Comparison of ENCODE assay signal across 9 cellular contexts in genomic region chr1:198656500-198656932, GRCh38. TPM values are rescaled to one million over a fixed set of nuclear protein-coding genes. Genes with fewer than 3 reads are reported as not detected.
A peak's percentile ranks its signal among the peaks of the same experiment; 100 is the strongest.
DNase-seq lines count a peak whose midpoint lies in the region; ATAC-seq and TF ChIP-seq lines count a peak whose summit lies in the region.
"Had no signal": no experiment of that assay in that cellular context is flagged by ENCODE, and none has a peak within 500 bp of the region (broad histone marks: within the 10 kb centered on the region; RNA-seq: fewer than 3 reads in every experiment).

No MANE protein-coding gene starts in this region.

- no peak overlapping the region for H3K4me3 ChIP-seq in lower lobe of right lung

- peak; percentile 96 for DNase-seq in M059J (ENCODE audit: low read depth)
- peak; percentile 74 for DNase-seq in activated T-cell treated with anti-CD3 and anti-CD28 coated beads for 4 hours
- peak; percentile 64 for DNase-seq in lower lobe of right lung
- DNase-seq in stimulated activated naive CD8-positive, alpha-beta T cell treated with anti-CD3 and anti-CD28 coated beads, Interleukin-15, Interleukin-2, amounts not matched to agents 100 U/mL and 50 U/mL, for 24 hours, result peak; percentile 76
- no peak for DNase-seq in HPDE6-E6E7 (ENCODE audit: extremely low spot score)
- no peak for DNase-seq in GM20000 (ENCODE audit: low spot score)

- TF ChIP-seq CTCF in lower lobe of right lung (IDR thresholded peaks at IDR 0.05) (no peak), GM20000 (IDR thresholded peaks at IDR 0.05; ENCODE audit: extremely low read depth, missing control alignments) (no peak)

- peaks cover 18% of the 10 kb centered on the region for H3K4me1 ChIP-seq in lower lobe of right lung

- H3K36me3 ChIP-seq in lower lobe of right lung, result no peaks in the 10 kb centered on the region

- intact Hi-C loops in lower lobe of right lung (cut with DNase I), result no loop called here

- ATAC-seq in GM18907 (IDR thresholded peaks at IDR 0.05; ENCODE audit: unreplicated experiment) (peak; percentile 39), lower lobe of right lung (peak in 1 of 2 donors; percentile 68), HG03565 (IDR thresholded peaks at IDR 0.05; ENCODE audit: unreplicated experiment) (no peak)
- peak; percentile 70 for ATAC-seq in stimulated activated naive CD8-positive, alpha-beta T cell treated with anti-CD3 and anti-CD28 coated beads, Interleukin-15, Interleukin-2, amounts not matched to agents 100 U/mL and 50 U/mL, for 24 hours

- peak overlapping the region; percentile 12 for H3K27ac ChIP-seq in lower lobe of right lung

- H3K27me3 ChIP-seq in lower lobe of right lung (ENCODE audit: low read depth), result no peaks in the 10 kb centered on the region

- H3K9me3 ChIP-seq in lower lobe of right lung, result no peaks in the 10 kb centered on the region

RNA-seq across cellular contexts. Expression of gene PTPRC, which starts 17.7 kb away (rescaled TPM):
- total RNA-seq in M059J (2014; rRNA removed; shearing (Covaris generic)), result 0.49 and 4.5 TPM in 2 replicates
- total RNA-seq in lower lobe of right lung, result 214 TPM
- total RNA-seq: glomerular endothelial cell had no signal

Comparison
In these comparisons a context has a peak if more than half of its experiments do, and no peak if none do; other contexts are left out.
1. DNase-seq: peak in M059J (single experiment), activated T-cell treated with anti-CD3 and anti-CD28 coated beads for 4 hours (single experiment), lower lobe of right lung (single experiment) and stimulated activated naive CD8-positive, alpha-beta T cell treated with anti-CD3 and anti-CD28 coated beads, Interleukin-15, Interleukin-2, amounts not matched to agents 100 U/mL and 50 U/mL, for 24 hours (single experiment); none in HPDE6-E6E7 (single experiment) and GM20000 (single experiment).
2. RNA of gene PTPRC, which starts 17.7 kb away (total RNA-seq): 214 TPM in lower lobe of right lung (single experiment); 0.49 to 4.5 TPM in M059J; every median in the first group is over 10 times any median in the second.